13 cellular contexts compared by ENCODE assay signal in genomic region chr5:107601076-107601475, GRCh38.
"Had no signal": no experiment of that assay in that cellular context is flagged by ENCODE, and none has a peak within 500 bp of the region (broad histone marks: within the 10 kb centered on the region; RNA-seq: fewer than 3 reads in every experiment).

No MANE protein-coding gene starts in this region.

- DNase-seq: activated CD4-positive, alpha-beta T cell treated with anti-CD3 and anti-CD28 coated beads for 1 hour; activated CD4-positive, alpha-beta T cell treated with anti-CD3 and anti-CD28 coated beads, Interleukin-2, amount 50 U/mL, for 48 hours; activated gamma-delta T cell treated with Interleukin-2 at 50 U/mL for 16 hours; activated naive CD8-positive, alpha-beta T cell treated with anti-CD3 and anti-CD28 coated beads for 36 hours; activated T-cell treated with anti-CD3 and anti-CD28 coated beads, Interleukin-2, amount 50 U/mL, for 4 hours; anterior cingulate cortex; dorsolateral prefrontal cortex had no signal

- H3K27me3 ChIP-seq: dorsolateral prefrontal cortex, esophagus muscularis mucosa, tibial nerve had no signal

- H3K9me3 ChIP-seq: esophagus muscularis mucosa, tibial nerve had no signal

- FAIRE-seq: endometrium had no signal

- H3K4me3 ChIP-seq: esophagus muscularis mucosa, smooth muscle cell, tibial nerve had no signal

- H3K79me2 ChIP-seq: parathyroid adenoma had no signal

- H3K9ac ChIP-seq: parathyroid adenoma had no signal

- H3K4me2 ChIP-seq: smooth muscle cell had no signal

- H3K36me3 ChIP-seq: esophagus muscularis mucosa, tibial nerve had no signal

- H3K4me1 ChIP-seq: parathyroid adenoma had no signal

- H3K27ac ChIP-seq: esophagus muscularis mucosa, parathyroid adenoma, tibial nerve had no signal

- ATAC-seq: activated T-cell treated with anti-CD3 and anti-CD28 coated beads, Interleukin-2, amount 50 U/mL, for 4 hours; stimulated activated memory B cell treated with anti-CD40 and anti-IgM and Interleukin-4, amounts not matched to agents 10 μg/mL and 1 μg/mL and 100 μg/mL, for 72 hours had no signal

- H2AFZ ChIP-seq: parathyroid adenoma had no signal
